ENCODE assay signal across 8 cellular contexts in genomic region chr18:63322908-63323634, GRCh38. TPM values are rescaled to one million over a fixed set of nuclear protein-coding genes. Genes with fewer than 3 reads are reported as not detected.
A peak's percentile ranks its signal among the peaks of the same experiment; 100 is the strongest.
DNase-seq lines count a peak whose midpoint lies in the region; ATAC-seq and FAIRE-seq lines count a peak whose summit lies in the region.

No MANE protein-coding gene starts in this region.

- peaks cover 2% of the 10 kb centered on the region for H3K27me3 Mint-ChIP-seq in activated naive CD4-positive, alpha-beta T cell treated with anti-CD3 and anti-CD28 coated beads, Interleukin-2, amount 10 ng/mL, durations not matched to agents 7 days and 5 days

- H3K9me3 Mint-ChIP-seq in activated naive CD4-positive, alpha-beta T cell treated with anti-CD3 and anti-CD28 coated beads, Interleukin-2, amount 10 ng/mL, durations not matched to agents 7 days and 5 days = no peaks in the 10 kb centered on the region

- DNase-seq in M059J (ENCODE audit: low read depth) = peak; percentile 74
- DNase-seq in RPMI7951 (ENCODE audit: low read depth) = peak; percentile 64
- DNase-seq in activated naive CD4-positive, alpha-beta T cell treated with anti-CD3 and anti-CD28 coated beads, Interleukin-2, amount 10 ng/mL, durations not matched to agents 7 days and 5 days = peak; percentile 70
- peak in 40 of 42 donors; percentile 40 to 92 (median 72) for DNase-seq in head of caudate nucleus
- DNase-seq in posterior cingulate gyrus = peak in 6 of 10 donors; percentile 49 to 91 (median 67)
- DNase-seq in HK-2 (ENCODE audit: unreplicated experiment) = no peak

- H3K4me3 Mint-ChIP-seq in activated naive CD4-positive, alpha-beta T cell treated with anti-CD3 and anti-CD28 coated beads, Interleukin-2, amount 10 ng/mL, durations not matched to agents 7 days and 5 days = no peak overlapping the region

- peaks cover 20% of the 10 kb centered on the region for H3K4me1 Mint-ChIP-seq in activated naive CD4-positive, alpha-beta T cell treated with anti-CD3 and anti-CD28 coated beads, Interleukin-2, amount 10 ng/mL, durations not matched to agents 7 days and 5 days

- no peak overlapping the region for H3K27ac Mint-ChIP-seq in activated naive CD4-positive, alpha-beta T cell treated with anti-CD3 and anti-CD28 coated beads, Interleukin-2, amount 10 ng/mL, durations not matched to agents 7 days and 5 days

- peak; percentile 97 for FAIRE-seq in G401.6 (lab: Jason Lieb, UNC)

- H3K36me3 Mint-ChIP-seq in activated naive CD4-positive, alpha-beta T cell treated with anti-CD3 and anti-CD28 coated beads, Interleukin-2, amount 10 ng/mL, durations not matched to agents 7 days and 5 days = peaks cover 11% of the 10 kb centered on the region

- intact Hi-C loops in head of caudate nucleus (cut with DNase I) (loop anchor here (5.0 kb wide), 3 partner anchors 44 to 306 kb away; partner anchors contain the start of gene KDSR), posterior cingulate gyrus (cut with DNase I) (loop anchor here (1.0 to 5.0 kb wide), 4 partner anchors 191 to 606 kb away; partner anchors contain the start of gene PHLPP1)

- CTCF ChIA-PET in activated naive CD4-positive, alpha-beta T cell treated with anti-CD3 and anti-CD28 coated beads, Interleukin-2, amount 10 ng/mL, durations not matched to agents 7 days and 5 days (lab: Charles Lee) = interaction anchor here (0.6 to 7.3 kb wide), 33 partner anchors 10 to 346 kb away, joined by 3 to 92 read pairs (median 4); no protein-coding TSS in a partner anchor

- no peak for ATAC-seq in GM19463 (IDR thresholded peaks at IDR 0.05; ENCODE audit: unreplicated experiment)

RNA-seq across cellular contexts. Expression of gene BCL2, which starts 3.5 kb away (rescaled TPM):
- 0.07 TPM in 1 of 2 replicates, not detected in the other for total RNA-seq in M059J (2014; rRNA removed; shearing (Covaris generic))
- 0.84 and 1.4 TPM in 2 replicates for total RNA-seq in RPMI7951 (2014; rRNA removed; shearing (Covaris generic))

RNA-seq across cellular contexts. Expression of gene KDSR, which starts 43.9 kb away (rescaled TPM):
- total RNA-seq in M059J (2014; rRNA removed; shearing (Covaris generic)) = 42.7 and 57.8 TPM in 2 replicates
- 17.1 and 20.8 TPM in 2 replicates for total RNA-seq in RPMI7951 (2014; rRNA removed; shearing (Covaris generic))
